In the genomic region with DNA sequence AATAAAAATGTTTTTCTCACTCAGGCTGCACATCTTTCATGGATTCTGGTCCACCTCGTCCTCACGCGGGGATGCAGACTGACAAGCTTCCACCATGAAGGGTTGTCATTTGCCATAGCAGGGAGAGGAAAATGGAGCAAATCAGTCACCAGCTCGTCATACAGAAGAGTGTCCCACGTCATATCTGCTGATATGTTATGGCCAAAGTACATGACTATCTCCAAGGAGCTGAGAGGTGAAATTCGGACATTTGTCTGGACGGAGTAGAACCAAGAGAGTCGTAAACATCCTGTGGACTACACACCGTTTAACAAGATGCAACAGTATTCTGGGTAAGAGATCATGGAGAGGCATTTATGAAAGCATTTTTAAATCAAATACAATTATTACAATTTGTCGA, we compare ENCODE assay signal across 9 cellular contexts.
"Had no signal": no experiment of that assay in that cellular context is flagged by ENCODE, and none has a peak within 500 bp of the region (broad histone marks: within the 10 kb centered on the region; RNA-seq: fewer than 3 reads in every experiment).

No MANE protein-coding gene starts in this region.

- H3K9me3 ChIP-seq: HAP-1 had no signal

- FAIRE-seq: K562 had no signal

- DNase-seq: GM23248, GOT3, H7, HFFc6, KG1 had no signal

- H3K4me3 ChIP-seq: GM23248, HAP-1, K562 had no signal

- H3K36me3 ChIP-seq: HAP-1 had no signal

- H2AFZ ChIP-seq: GM23248 had no signal

- H3K27ac ChIP-seq: GM23248, HL-60 had no signal

- H3K27ac Mint-ChIP-seq: HFFc6 had no signal

- H3K4me3 Mint-ChIP-seq: HFFc6 had no signal

- H3K4me1 ChIP-seq: HAP-1 had no signal

- H3K9me3 Mint-ChIP-seq: HFFc6 had no signal

- ATAC-seq: HCT116, K562 had no signal

- H3K9ac ChIP-seq: GM23248 had no signal
